Comparison of ENCODE assay signal across 1 cellular context in genomic region chr1:100034465-100034864, GRCh38.
TF ChIP-seq lines count a peak whose summit lies in the region.

No MANE protein-coding gene starts in this region.

TF ChIP-seq in H1, 55 proteins besides CTCF, POLR2A, EP300 and RAD21 (continued from another document):
- TF ChIP-seq CHD7 (IDR thresholded peaks at IDR 0.05; ENCODE audit: insufficient replicate concordance, low read length) = no peak
- no peak for TF ChIP-seq CREB1 (IDR thresholded peaks at IDR 0.05)
- TF ChIP-seq SAP30 (IDR thresholded peaks at IDR 0.05; ENCODE audit: insufficient read depth, insufficient replicate concordance, low read length) = no peak
- no peak for TF ChIP-seq FOSL1 (IDR thresholded peaks at IDR 0.05; ENCODE audit: insufficient read depth, low read depth, low read length)
- TF ChIP-seq GABPA (IDR thresholded peaks at IDR 0.05; ENCODE audit: borderline replicate concordance, insufficient read depth, low read length) = no peak
